33 cellular contexts compared by ENCODE assay signal in the genomic region with DNA sequence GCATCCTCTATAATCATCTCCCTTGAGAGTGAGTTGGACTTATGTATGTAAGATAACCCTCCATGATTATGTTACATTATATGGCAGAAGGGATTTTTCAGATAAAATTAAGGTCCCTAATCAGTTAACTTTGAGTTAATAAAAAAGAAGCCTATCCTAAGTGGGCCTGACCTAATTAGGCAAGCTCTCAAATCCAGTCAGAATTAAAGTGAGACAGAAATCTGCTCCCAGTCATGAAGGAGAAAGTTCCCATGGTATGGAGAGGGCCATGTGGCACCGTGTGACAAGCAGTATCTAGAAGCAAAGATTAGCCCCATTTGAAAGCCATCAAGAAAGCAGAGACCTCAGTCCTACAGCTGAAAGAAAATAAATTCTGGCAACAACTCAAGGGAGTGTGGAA.
DNase-seq lines count a peak whose midpoint lies in the region; ATAC-seq and TF ChIP-seq lines count a peak whose summit lies in the region.
"Had no signal": no experiment of that assay in that cellular context is flagged by ENCODE, and none has a peak within 500 bp of the region (broad histone marks: within the 10 kb centered on the region; RNA-seq: fewer than 3 reads in every experiment).

No MANE protein-coding gene starts in this region.

- H3K79me2 ChIP-seq in neural cell (replicated peaks; ENCODE audit: insufficient read depth, low read length): no peaks in the 10 kb centered on the region

- H3K4me2 ChIP-seq in neural cell (ENCODE audit: low read length): no peak overlapping the region
- H3K4me2 ChIP-seq: A549; BLaER1; BLaER1 treated with 17β-estradiol and CSF1 and Interleukin-3, amounts not matched to agents 10 nM and 100 nM had no signal

- CTCF ChIA-PET in WTC11 (lab: Charles Lee): no interaction called here

- no peak overlapping the region for H3K4me3 Mint-ChIP-seq in WTC11
- H3K4me3 Mint-ChIP-seq: B cell; CD14-positive monocyte; CD4-positive, alpha-beta memory T cell; CD4-positive, alpha-beta T cell; CD4-positive, CD25-positive, alpha-beta regulatory T cell; CD8-positive, alpha-beta memory T cell; CD8-positive, alpha-beta T cell had no signal

- H3K9me3 ChIP-seq in neural cell (ENCODE audit: low read length): no peaks in the 10 kb centered on the region
- no peaks in the 10 kb centered on the region for H3K9me3 ChIP-seq in gastrocnemius medialis
- H3K9me3 ChIP-seq: A549; BE2C; BLaER1; BLaER1 treated with 17β-estradiol and CSF1 and Interleukin-3, amounts not matched to agents 10 nM and 100 nM; Caco-2 had no signal

- TF ChIP-seq POLR2A in gastrocnemius medialis (IDR thresholded peaks at IDR 0.05): no peak

- no peak overlapping the region for H2AFZ ChIP-seq in neural cell (ENCODE audit: low read depth, low read length)

- in situ Hi-C loops in gastrocnemius medialis (cut with MboI; ENCODE audit: low sequenced_read_pairs in 4 of 4): no loop called here

- H3K4me1 ChIP-seq in gastrocnemius medialis: no peaks in the 10 kb centered on the region
- H3K4me1 ChIP-seq: BE2C; BLaER1; BLaER1 treated with 17β-estradiol and CSF1 and Interleukin-3, amounts not matched to agents 10 nM and 100 nM had no signal

- no peaks in the 10 kb centered on the region for H3K36me3 Mint-ChIP-seq in WTC11
- H3K36me3 Mint-ChIP-seq: CD14-positive monocyte; CD4-positive, alpha-beta memory T cell; CD4-positive, CD25-positive, alpha-beta regulatory T cell; CD8-positive, alpha-beta memory T cell; CD8-positive, alpha-beta T cell had no signal

- H3F3A ChIP-seq in neural cell (ENCODE audit: insufficient read depth, low read length, poor library complexity, severe bottlenecking): peaks cover 10% of the 10 kb centered on the region

- POLR2A ChIA-PET in WTC11 (lab: Charles Lee): no interaction called here

- TF ChIP-seq EP300 in neural cell (conservative IDR thresholded peaks at IDR 0.05; ENCODE audit: poor library complexity, severe bottlenecking): no peak

- peaks cover 15% of the 10 kb centered on the region for H3K4me1 Mint-ChIP-seq in WTC11
- H3K4me1 Mint-ChIP-seq: B cell; CD14-positive monocyte; CD4-positive, CD25-positive, alpha-beta regulatory T cell; CD8-positive, alpha-beta memory T cell had no signal

- intact Hi-C loops in gastrocnemius medialis (cut with DNase I; ENCODE audit: low total_unique reads): no loop called here

- no peaks in the 10 kb centered on the region for H4K20me1 ChIP-seq in neural cell (ENCODE audit: insufficient read depth)
- H4K20me1 ChIP-seq: BLaER1; BLaER1 treated with 17β-estradiol and CSF1 and Interleukin-3, amounts not matched to agents 10 nM and 100 nM had no signal

- H3K4me3 ChIP-seq in neural cell (ENCODE audit: low read length): peak overlapping the region; percentile 46
- H3K4me3 ChIP-seq in gastrocnemius medialis: no peak overlapping the region
- H3K4me3 ChIP-seq: A549; BLaER1; BLaER1 treated with 17β-estradiol and CSF1 and Interleukin-3, amounts not matched to agents 10 nM and 100 nM had no signal

- ATAC-seq in WTC11 (no peak), gastrocnemius medialis (no peak)
- no peak for ATAC-seq in activated CD4-positive, CD25-positive, alpha-beta regulatory T cell treated with anti-CD3 and anti-CD28 coated beads, Interleukin-2, amount 50 U/mL, for 24 hours
- ATAC-seq: A549; CD8-positive, alpha-beta T cell had no signal

- H3K36me3 ChIP-seq in neural cell (ENCODE audit: insufficient read depth, low read length): no peaks in the 10 kb centered on the region
- H3K36me3 ChIP-seq in gastrocnemius medialis: no peaks in the 10 kb centered on the region
- H3K36me3 ChIP-seq: BE2C; BLaER1; BLaER1 treated with 17β-estradiol and CSF1 and Interleukin-3, amounts not matched to agents 10 nM and 100 nM had no signal

- no peaks in the 10 kb centered on the region for H3K9me3 Mint-ChIP-seq in WTC11
- H3K9me3 Mint-ChIP-seq: CD4-positive, alpha-beta T cell; CD8-positive, alpha-beta T cell had no signal

- no peak for TF ChIP-seq RAD21 in neural cell (conservative IDR thresholded peaks at IDR 0.05)

- no peaks in the 10 kb centered on the region for H3K27me3 ChIP-seq in neural cell (ENCODE audit: insufficient read depth, low read depth, low read length)
- no peaks in the 10 kb centered on the region for H3K27me3 ChIP-seq in gastrocnemius medialis
- H3K27me3 ChIP-seq: BE2C; BLaER1; BLaER1 treated with 17β-estradiol and CSF1 and Interleukin-3, amounts not matched to agents 10 nM and 100 nM had no signal

- TF ChIP-seq CTCF in WTC11 (IDR thresholded peaks at IDR 0.05): no peak
- no peak for TF ChIP-seq CTCF in neural cell (IDR thresholded peaks at IDR 0.05; ENCODE audit: poor library complexity, severe bottlenecking)
- no peak for TF ChIP-seq CTCF in gastrocnemius medialis (IDR thresholded peaks at IDR 0.05 in 4 of 5, conservative IDR thresholded peaks at IDR 0.05 in 1 of 5)

- H3K9ac ChIP-seq in neural cell (ENCODE audit: low read length): no peak overlapping the region
- H3K9ac ChIP-seq: BLaER1; BLaER1 treated with 17β-estradiol and CSF1 and Interleukin-3, amounts not matched to agents 10 nM and 100 nM had no signal

- peak overlapping the region; percentile 58 for H3K27ac ChIP-seq in neural cell (ENCODE audit: low read length)
- H3K27ac ChIP-seq in gastrocnemius medialis: no peak overlapping the region
- H3K27ac ChIP-seq: 22Rv1; A549; BLaER1; BLaER1 treated with 17β-estradiol and CSF1 and Interleukin-3, amounts not matched to agents 10 nM and 100 nM; C4-2B had no signal

- H3K27ac Mint-ChIP-seq in WTC11: peak overlapping the region; percentile 34; the same call in 1 of the 2 replicates
- H3K27ac Mint-ChIP-seq: B cell; CD14-positive monocyte; CD4-positive, alpha-beta memory T cell; CD4-positive, alpha-beta T cell; CD4-positive, CD25-positive, alpha-beta regulatory T cell; CD8-positive, alpha-beta T cell had no signal

- H3K27me3 Mint-ChIP-seq in WTC11 (ENCODE audit: low read depth): no peaks in the 10 kb centered on the region
- H3K27me3 Mint-ChIP-seq: B cell; CD4-positive, alpha-beta memory T cell; CD4-positive, alpha-beta T cell; CD4-positive, CD25-positive, alpha-beta regulatory T cell had no signal

- no peaks in the 10 kb centered on the region for H3K9me2 ChIP-seq in neural cell (ENCODE audit: insufficient read depth, low read length)

- DNase-seq in SK-N-DZ (ENCODE audit: low spot score) (peak; percentile 97), WTC11 (ENCODE audit: low spot score) (no peak), SW 1271 (lab: John Stamatoyannopoulos, UW) (no peak), gastrocnemius medialis (no peak)
- DNase-seq: 8988T; ACHN; AML-193; BE2C; C1 segment of cervical spinal cord; Caco-2; Calu3; CD4-positive, alpha-beta memory T cell; CD4-positive, alpha-beta T cell; CD4-positive, CD25-positive, alpha-beta regulatory T cell; CD8-positive, alpha-beta memory T cell; CD8-positive, alpha-beta T cell; COR-L47; DMS 273 treated with DMSO at 0.1 percent for 48 hours; DMS153; DMS53; DMS79; DMS79 treated with DMSO at 0.1 percent for 48 hours; DND-41; EL had no signal

TF ChIP-seq in WTC11, 78 proteins besides CTCF, POLR2A, EP300 and RAD21 (continues in another document):
- TF ChIP-seq SMAD4 (CRISPR knock-in tag; IDR thresholded peaks at IDR 0.05) (no peak), NFYB (CRISPR knock-in tag; conservative IDR thresholded peaks at IDR 0.05; ENCODE audit: low read depth) (no peak), ZNF263 (CRISPR knock-in tag; IDR thresholded peaks at IDR 0.05; ENCODE audit: low read depth) (no peak), NR1H2 (CRISPR knock-in tag; IDR thresholded peaks at IDR 0.05) (no peak), EMX1 (CRISPR knock-in tag; IDR thresholded peaks at IDR 0.05) (no peak), FOXK1 (CRISPR knock-in tag; IDR thresholded peaks at IDR 0.05) (no peak), NFE2L1 (CRISPR knock-in tag; IDR thresholded peaks at IDR 0.05) (no peak)
- TF ChIP-seq, protein P1, sequence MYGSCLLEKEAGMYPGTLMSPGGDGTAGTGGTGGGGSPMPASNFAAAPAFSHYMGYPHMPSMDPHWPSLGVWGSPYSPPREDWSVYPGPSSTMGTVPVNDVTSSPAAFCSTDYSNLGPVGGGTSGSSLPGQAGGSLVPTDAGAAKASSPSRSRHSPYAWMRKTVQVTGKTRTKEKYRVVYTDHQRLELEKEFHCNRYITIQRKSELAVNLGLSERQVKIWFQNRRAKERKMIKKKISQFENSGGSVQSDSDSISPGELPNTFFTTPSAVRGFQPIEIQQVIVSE (CRISPR knock-in tag; IDR thresholded peaks at IDR 0.05; ENCODE audit: borderline replicate concordance): no peak
- TF ChIP-seq, protein P2, sequence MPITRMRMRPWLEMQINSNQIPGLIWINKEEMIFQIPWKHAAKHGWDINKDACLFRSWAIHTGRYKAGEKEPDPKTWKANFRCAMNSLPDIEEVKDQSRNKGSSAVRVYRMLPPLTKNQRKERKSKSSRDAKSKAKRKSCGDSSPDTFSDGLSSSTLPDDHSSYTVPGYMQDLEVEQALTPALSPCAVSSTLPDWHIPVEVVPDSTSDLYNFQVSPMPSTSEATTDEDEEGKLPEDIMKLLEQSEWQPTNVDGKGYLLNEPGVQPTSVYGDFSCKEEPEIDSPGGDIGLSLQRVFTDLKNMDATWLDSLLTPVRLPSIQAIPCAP (CRISPR knock-in tag; IDR thresholded peaks at IDR 0.05): no peak

TF ChIP-seq in neural cell, 6 proteins besides CTCF, POLR2A, EP300 and RAD21 (continues in another document):
- TF ChIP-seq TAF1 (IDR thresholded peaks at IDR 0.05; ENCODE audit: low read depth): no peak
- TF ChIP-seq EZH2 (IDR thresholded peaks at IDR 0.05; ENCODE audit: borderline replicate concordance, insufficient read depth, low read length, poor library complexity, severe bottlenecking): no peak
